ENCODE assay signal across 8 cellular contexts in the genomic region with DNA sequence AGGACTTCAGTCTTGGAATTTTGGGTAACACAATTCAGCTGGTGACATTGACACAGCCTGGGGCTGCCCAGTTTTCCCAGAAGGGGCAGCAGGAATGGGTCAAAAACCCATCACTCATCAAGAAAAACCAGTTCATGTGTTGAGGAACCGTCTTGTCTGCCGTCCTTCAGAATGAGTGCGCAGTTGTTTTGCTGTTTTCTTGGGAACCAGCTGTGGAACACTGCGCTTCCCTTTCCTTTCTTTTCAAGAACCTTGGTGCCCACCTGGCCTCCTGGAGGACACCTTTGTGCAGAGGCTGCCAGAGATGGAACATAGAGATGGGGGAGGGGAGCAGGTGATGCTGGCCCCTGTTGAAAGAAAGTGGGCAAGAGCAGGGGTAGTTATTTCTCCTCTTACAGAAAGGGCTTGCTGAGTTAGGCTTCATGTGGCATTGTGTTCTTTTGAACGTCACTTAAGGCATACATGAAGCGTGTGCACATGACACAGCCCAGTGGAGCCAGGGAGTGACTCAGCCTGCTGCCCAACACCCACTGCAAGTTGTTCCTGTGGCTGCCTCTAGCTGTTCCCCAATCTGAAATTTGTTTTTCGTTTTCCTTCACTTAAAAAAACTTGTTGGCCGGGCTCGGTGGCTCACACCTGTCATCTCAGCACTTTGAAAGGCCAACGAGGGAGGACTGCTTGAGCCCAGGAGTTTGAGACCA.
DNase-seq lines count a peak whose midpoint lies in the region; ATAC-seq and TF ChIP-seq lines count a peak whose summit lies in the region.

No MANE protein-coding gene starts in this region.

- H3K4me3 ChIP-seq in dorsolateral prefrontal cortex, result no peak overlapping the region
- no peak overlapping the region for H3K4me3 ChIP-seq in mucosa of rectum (ENCODE audit: low read length in 2 of 2)

- H3K27me3 ChIP-seq in dorsolateral prefrontal cortex (no peaks in the 10 kb centered on the region), mucosa of rectum (ENCODE audit: control insufficient read depth in 2 of 2, insufficient read depth in 2 of 2, low read length in 2 of 2) (no peaks in the 10 kb centered on the region)

- intact Hi-C loops in dorsolateral prefrontal cortex (cut with DNase I), result no loop called here

- peak overlapping the region in 2 of 59 donors; percentile 23 to 34 for H3K27ac ChIP-seq in dorsolateral prefrontal cortex
- peak overlapping the region; percentile 54 to 81 for H3K27ac ChIP-seq in mucosa of rectum (ENCODE audit: low read depth in 2 of 2, low read length in 2 of 2)

- DNase-seq in stimulated activated CD4-positive, alpha-beta T cell treated with anti-CD3 and anti-CD28 coated beads, Interleukin-15, amount 100 ng/mL, for 24 hours, result peak; percentile 5
- DNase-seq in stimulated activated CD4-positive, alpha-beta T cell treated with anti-CD3 and anti-CD28 coated beads, Interleukin-4, amount 100 ng/mL, for 1 hour, result no peak
- DNase-seq in NOMO-1 (lab: John Stamatoyannopoulos, UW; ENCODE audit: unreplicated experiment in 2 of 2), result peak; percentile 90 to 96
- peak in 6 of 10 donors; percentile 32 to 83 (median 70) for DNase-seq in dorsolateral prefrontal cortex
- DNase-seq in T-helper 9 cell, result no peak
- no peak for DNase-seq in activated CD8-positive, alpha-beta memory T cell treated with anti-CD3 and anti-CD28 coated beads for 24 hours

- H3K9ac ChIP-seq in mucosa of rectum (ENCODE audit: low read depth in 1 of 2, low read length in 2 of 2), result peak overlapping the region in 1 of 2 donors; percentile 38

- peaks cover 0 to 7% of the 10 kb centered on the region in 2 donors for H3K4me1 ChIP-seq in mucosa of rectum (ENCODE audit: control insufficient read depth in 2 of 2, insufficient read depth in 2 of 2, low read length in 2 of 2)

- TF ChIP-seq CTCF in dorsolateral prefrontal cortex (IDR thresholded peaks at IDR 0.05 in 54 of 56, conservative IDR thresholded peaks at IDR 0.05 in 2 of 56; ENCODE audit: low read depth in 1 of 56, partially characterized antibody in 56 of 56), result no peak

- peak; percentile 66 for ATAC-seq in HG02938 (IDR thresholded peaks at IDR 0.05; ENCODE audit: unreplicated experiment)

- no peaks in the 10 kb centered on the region for H3K36me3 ChIP-seq in mucosa of rectum (ENCODE audit: control insufficient read depth in 2 of 2, insufficient read depth in 2 of 2, low read length in 2 of 2)

- H3K9me3 ChIP-seq in mucosa of rectum (ENCODE audit: control insufficient read depth in 2 of 2, low read length in 2 of 2), result no peaks in the 10 kb centered on the region

Comparison
In these comparisons a context has a peak if more than half of its experiments do, and no peak if none do; other contexts are left out.
1. DNase-seq: peak in stimulated activated CD4-positive, alpha-beta T cell treated with anti-CD3 and anti-CD28 coated beads, Interleukin-15, amount 100 ng/mL, for 24 hours (single experiment), NOMO-1 (2 of 2) and dorsolateral prefrontal cortex (6 of 10); none in stimulated activated CD4-positive, alpha-beta T cell treated with anti-CD3 and anti-CD28 coated beads, Interleukin-4, amount 100 ng/mL, for 1 hour (single experiment), T-helper 9 cell (single experiment) and activated CD8-positive, alpha-beta memory T cell treated with anti-CD3 and anti-CD28 coated beads for 24 hours (single experiment).